2 cellular contexts compared by ENCODE assay signal in genomic region chr22:38271101-38271500, GRCh38.
TF ChIP-seq lines count a peak whose summit lies in the region.

No MANE protein-coding gene starts in this region.

TF ChIP-seq in SK-N-SH, 30 proteins besides CTCF, POLR2A, EP300 and RAD21 (continued from another document):
- TF ChIP-seq MEF2A (IDR thresholded peaks at IDR 0.05; ENCODE audit: borderline replicate concordance, low read depth) (no peak), NFIC (IDR thresholded peaks at IDR 0.05; ENCODE audit: borderline replicate concordance) (no peak), GABPA (IDR thresholded peaks at IDR 0.05; ENCODE audit: low read depth) (no peak), SIN3A (IDR thresholded peaks at IDR 0.05; ENCODE audit: borderline replicate concordance, low read depth, low read length) (no peak)

TF ChIP-seq in SK-N-SH treated with all-trans-retinoic acid at 6 μM for 48 hours, 23 proteins besides CTCF, POLR2A, EP300 and RAD21 (continued from another document):
- TF ChIP-seq POU6F1 (CRISPR knock-in tag; IDR thresholded peaks at IDR 0.05; ENCODE audit: borderline replicate concordance, low read depth), result no peak
- TF ChIP-seq BACH2 (CRISPR knock-in tag; IDR thresholded peaks at IDR 0.05; ENCODE audit: borderline replicate concordance), result no peak
- no peak for TF ChIP-seq TSHZ2 (CRISPR knock-in tag; IDR thresholded peaks at IDR 0.05)
- no peak for TF ChIP-seq SNAI2 (CRISPR knock-in tag; IDR thresholded peaks at IDR 0.05)
- no peak for TF ChIP-seq ZC3H10 (CRISPR knock-in tag; IDR thresholded peaks at IDR 0.05)
- no peak for TF ChIP-seq CSRNP3 (CRISPR knock-in tag; IDR thresholded peaks at IDR 0.05)
- TF ChIP-seq RARB (CRISPR knock-in tag; IDR thresholded peaks at IDR 0.05), result no peak
- TF ChIP-seq ZFP30 (CRISPR knock-in tag; IDR thresholded peaks at IDR 0.05), result no peak
- TF ChIP-seq ZNF70 (CRISPR knock-in tag; IDR thresholded peaks at IDR 0.05), result no peak
- TF ChIP-seq GLIS3 (CRISPR knock-in tag; IDR thresholded peaks at IDR 0.05), result no peak
- no peak for TF ChIP-seq OSR1 (CRISPR knock-in tag; IDR thresholded peaks at IDR 0.05)
- no peak for TF ChIP-seq ARNTL (CRISPR knock-in tag; IDR thresholded peaks at IDR 0.05; ENCODE audit: borderline replicate concordance, low read depth)
- TF ChIP-seq TOX (CRISPR knock-in tag; IDR thresholded peaks at IDR 0.05; ENCODE audit: borderline replicate concordance), result no peak
- TF ChIP-seq ESRRG (CRISPR knock-in tag; IDR thresholded peaks at IDR 0.05), result no peak
TF ChIP-seq in SK-N-SH treated with all-trans-retinoic acid at 6 μM for 48 hours: peak in this region for 0.
